ENCODE assay signal across 1 cellular context in genomic region chr9:128067898-128068655, GRCh38.
TF ChIP-seq lines count a peak whose summit lies in the region.

TSS of gene SLC25A25 (plus strand) at chr9:128068232. CDS start at chr9:128068320, 88 bp downstream.

TF ChIP-seq in HEK293, 187 proteins besides CTCF, POLR2A, EP300 and RAD21 (continued from another document):
- TF ChIP-seq ZNF514 (tag by site-specific recombination; IDR thresholded peaks at IDR 0.05) (no peak), ZNF2 (tag by site-specific recombination; IDR thresholded peaks at IDR 0.05) (no peak), ZIC2 (tag by site-specific recombination; IDR thresholded peaks at IDR 0.05) (peak; percentile 91), PBX3 (CRISPR knock-in tag; IDR thresholded peaks at IDR 0.05) (0 out of 2 replicates have a peak, but pooled peaks have one; percentile 72), ZNF423 (tag by site-specific recombination; IDR thresholded peaks at IDR 0.05) (peak; percentile 68; the same call in 1 of the 2 replicates), REPIN1 (tag by site-specific recombination; IDR thresholded peaks at IDR 0.05; ENCODE audit: low read depth) (no peak), GFI1B (tag by site-specific recombination; IDR thresholded peaks at IDR 0.05) (no peak), KLF1 (tag by site-specific recombination; IDR thresholded peaks at IDR 0.05) (peak; percentile 39; the same call in 1 of the 2 replicates), KLF10 (tag by site-specific recombination; IDR thresholded peaks at IDR 0.05) (no peak; the same call in 1 of the 2 replicates), ZNF140 (tag by site-specific recombination; IDR thresholded peaks at IDR 0.05) (no peak), ZNF433 (tag by site-specific recombination; IDR thresholded peaks at IDR 0.05; ENCODE audit: low read depth) (no peak), ZBTB26 (tag by site-specific recombination; optimal IDR thresholded peaks at IDR 0.05) (peak; percentile 75), ZNF501 (tag by site-specific recombination; IDR thresholded peaks at IDR 0.05) (no peak), EGR2 (tag by site-specific recombination; IDR thresholded peaks at IDR 0.05; ENCODE audit: low read depth) (peak; percentile 45; the same call in 1 of the 2 replicates), SP3 (tag by site-specific recombination; IDR thresholded peaks at IDR 0.05) (peak; percentile 71), ZSCAN16 (tag by site-specific recombination; IDR thresholded peaks at IDR 0.05) (no peak), ZNF521 (tag by site-specific recombination; IDR thresholded peaks at IDR 0.05) (no peak), ZBTB21 (tag by site-specific recombination; IDR thresholded peaks at IDR 0.05) (no peak), SP2 (tag by site-specific recombination; IDR thresholded peaks at IDR 0.05) (peak; percentile 83), OSR2 (tag by site-specific recombination; IDR thresholded peaks at IDR 0.05) (no peak), BCL6B (tag by site-specific recombination; IDR thresholded peaks at IDR 0.05) (no peak), PATZ1 (tag by site-specific recombination; IDR thresholded peaks at IDR 0.05) (peak; percentile 28; the same call in 1 of the 2 replicates), KLF9 (tag by site-specific recombination; IDR thresholded peaks at IDR 0.05; ENCODE audit: low read depth) (peak; percentile 67), ZNF19 (tag by site-specific recombination; IDR thresholded peaks at IDR 0.05; ENCODE audit: low read depth) (no peak), ZFHX2 (tag by site-specific recombination; conservative IDR thresholded peaks at IDR 0.05) (peak; percentile 86), PRDM10 (tag by site-specific recombination; IDR thresholded peaks at IDR 0.05) (no peak), ZSCAN4 (tag by site-specific recombination; IDR thresholded peaks at IDR 0.05) (no peak), YY1 (tag by site-specific recombination; IDR thresholded peaks at IDR 0.05) (no peak), ZNF416 (tag by site-specific recombination; IDR thresholded peaks at IDR 0.05) (no peak), ZNF24 (tag by site-specific recombination; IDR thresholded peaks at IDR 0.05) (no peak), BCL11B (tag by site-specific recombination; IDR thresholded peaks at IDR 0.05; ENCODE audit: low read depth) (no peak), GLI2 (tag by site-specific recombination; IDR thresholded peaks at IDR 0.05; ENCODE audit: borderline replicate concordance, low read depth) (no peak), ZBTB10 (tag by site-specific recombination; IDR thresholded peaks at IDR 0.05) (no peak; the same call in 1 of the 2 replicates), SP7 (tag by site-specific recombination; IDR thresholded peaks at IDR 0.05) (no peak), ZNF26 (tag by site-specific recombination; IDR thresholded peaks at IDR 0.05) (no peak), PRDM6 (tag by site-specific recombination; IDR thresholded peaks at IDR 0.05) (no peak), GLIS1 (tag by site-specific recombination; IDR thresholded peaks at IDR 0.05) (peak; percentile 76), ZNF169 (tag by site-specific recombination; IDR thresholded peaks at IDR 0.05) (no peak), ZNF677 (tag by site-specific recombination; IDR thresholded peaks at IDR 0.05) (no peak)
